ENCODE assay signal across 8 cellular contexts in genomic region chr15:78739996-78740903, GRCh38.
DNase-seq lines count a peak whose midpoint lies in the region; ATAC-seq, FAIRE-seq and TF ChIP-seq lines count a peak whose summit lies in the region.

No MANE protein-coding gene starts in this region.

- DNase-seq in AG09319 (ENCODE audit: extremely low read depth, low read depth) (no peak), GM12892 (ENCODE audit: insufficient read length) (no peak), NCI-H2107 treated with DMSO at 0.1 percent for 48 hours (lab: John Stamatoyannopoulos, UW; ENCODE audit: unreplicated experiment) (peak; percentile 16), foreskin fibroblast (peak in 1 of 2 donors; percentile 59), sigmoid colon (peak; percentile 63), sciatic nerve (ENCODE audit: low spot score) (no peak)
- DNase-seq in activated CD4-positive, alpha-beta T cell treated with anti-CD3 and anti-CD28 coated beads, Interleukin-2, amount 50 U/mL, for 1 hour, result peak; percentile 47

- peak; percentile 76 for FAIRE-seq in GM12892 (lab: Jason Lieb, UNC)

- H3K4me1 ChIP-seq in sigmoid colon, result peaks cover 0 to 11% (median 0%) of the 10 kb centered on the region in 4 donors

- intact Hi-C loops in sigmoid colon (cut with DNase I), result no loop called here
- intact Hi-C loops in sciatic nerve (cut with DNase I), result no loop called here

- H3K4me3 ChIP-seq in foreskin fibroblast (ENCODE audit: low read depth in 1 of 2, low read length in 2 of 2), result no peak overlapping the region
- H3K4me3 ChIP-seq in sigmoid colon, result no peak overlapping the region

- no peak overlapping the region for H3K27ac ChIP-seq in sigmoid colon

- peak; percentile 33 for TF ChIP-seq CTCF in AG09319 (IDR thresholded peaks at IDR 0.05; ENCODE audit: low read depth, low read length)
- peak; percentile 42 for TF ChIP-seq CTCF in foreskin fibroblast (IDR thresholded peaks at IDR 0.05; ENCODE audit: low read depth, low read length)
- TF ChIP-seq CTCF in sigmoid colon (IDR thresholded peaks at IDR 0.05), result peak in 1 of 4 experiments; percentile 17

- no peaks in the 10 kb centered on the region for H3K36me3 ChIP-seq in sigmoid colon

- no peaks in the 10 kb centered on the region for H3K9me3 ChIP-seq in sigmoid colon

- no peaks in the 10 kb centered on the region for H3K27me3 ChIP-seq in sigmoid colon

- no peak for TF ChIP-seq EP300 in sigmoid colon (IDR thresholded peaks at IDR 0.05)

- WGBS in sigmoid colon, 2 donors, result 39 to 52% methylated on average over 23 of the region's 23 CpGs

- TF ChIP-seq POLR2A in GM12892 (IDR thresholded peaks at IDR 0.05; ENCODE audit: low read depth, low read length) (no peak), sigmoid colon (IDR thresholded peaks at IDR 0.05) (no peak)

- ATAC-seq in HG03139 (IDR thresholded peaks at IDR 0.05; ENCODE audit: unreplicated experiment) (no peak), sciatic nerve (no peak)

Comparison
In these comparisons a context has a peak if more than half of its experiments do, and no peak if none do; other contexts are left out.
1. DNase-seq: peak in NCI-H2107 treated with DMSO at 0.1 percent for 48 hours (single experiment), activated CD4-positive, alpha-beta T cell treated with anti-CD3 and anti-CD28 coated beads, Interleukin-2, amount 50 U/mL, for 1 hour (single experiment) and sigmoid colon (single experiment); none in AG09319 (single experiment), GM12892 (single experiment) and sciatic nerve (single experiment).